Comparison of ENCODE assay signal across 9 cellular contexts in the genomic region with DNA sequence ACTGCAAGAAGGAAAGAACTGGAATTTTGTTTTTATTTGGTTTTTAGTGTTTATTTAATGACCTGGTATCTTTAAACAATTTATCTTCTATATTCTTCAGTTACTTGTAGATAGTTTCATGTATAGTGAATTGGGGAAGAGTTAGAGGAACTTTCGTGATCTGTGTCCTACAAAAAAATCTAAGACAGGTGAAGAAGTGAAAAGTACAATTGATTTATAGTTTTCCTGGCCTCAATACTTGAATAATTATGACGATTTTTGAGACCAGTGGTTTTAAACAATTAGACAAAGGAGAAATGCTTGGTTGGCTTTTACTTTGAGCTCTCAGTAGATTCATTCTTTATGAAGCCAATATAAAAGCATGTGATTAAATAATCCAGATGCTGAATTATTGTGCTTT. TPM values are rescaled to one million over a fixed set of nuclear protein-coding genes. Genes with fewer than 3 reads are reported as not detected.
DNase-seq lines count a peak whose midpoint lies in the region; ATAC-seq lines count a peak whose summit lies in the region.
"Had no signal": no experiment of that assay in that cellular context is flagged by ENCODE, and none has a peak within 500 bp of the region (broad histone marks: within the 10 kb centered on the region; RNA-seq: fewer than 3 reads in every experiment).

No MANE protein-coding gene starts in this region.

- peaks cover 53% of the 10 kb centered on the region for H3K4me1 ChIP-seq in CD4-positive, CD25-positive, alpha-beta regulatory T cell (ENCODE audit: control insufficient read depth, insufficient read depth, low read length, poor library complexity, severe bottlenecking)
- H3K4me1 ChIP-seq in HUES48 (ENCODE audit: control insufficient read depth, insufficient read depth, low read length) (peaks cover 31% of the 10 kb centered on the region; the same call in 1 of the 2 replicates), adipocyte (ENCODE audit: control insufficient read depth, insufficient read depth, low read length) (peaks cover 45% of the 10 kb centered on the region)

- H3K27ac ChIP-seq in CD4-positive, CD25-positive, alpha-beta regulatory T cell (ENCODE audit: insufficient read depth, low read length, poor library complexity, severe bottlenecking) = peak overlapping the region; percentile 89
- H3K27ac ChIP-seq in HUES48 (ENCODE audit: low read depth, low read length) = no peak overlapping the region

- no peaks in the 10 kb centered on the region for H3K9me3 ChIP-seq in CD4-positive, CD25-positive, alpha-beta regulatory T cell (ENCODE audit: control insufficient read depth in 2 of 2, low read length in 2 of 2)
- H3K9me3 ChIP-seq in HUES48 (ENCODE audit: control insufficient read depth, insufficient read depth, low read length) (no peaks in the 10 kb centered on the region), adipocyte (ENCODE audit: control insufficient read depth, low read length) (no peaks in the 10 kb centered on the region)

- no peak for DNase-seq in CD4-positive, CD25-positive, alpha-beta regulatory T cell
- DNase-seq in adipocyte (ENCODE audit: low read depth) = no peak
- no peak for DNase-seq in naive B cell
- no peak for DNase-seq in stimulated activated CD4-positive, alpha-beta T cell treated with anti-CD3 and anti-CD28 coated beads, Interleukin-4, amount 100 ng/mL, for 4 hours
- DNase-seq in activated gamma-delta T cell (lab: John Stamatoyannopoulos, UW) = no peak
- DNase-seq in NCI-H2227 (lab: John Stamatoyannopoulos, UW; ENCODE audit: unreplicated experiment) = no peak
- DNase-seq: stimulated activated CD4-positive, alpha-beta T cell treated with anti-CD3 and anti-CD28 coated beads, Interleukin-1b, Interleukin-23, amount 100 ng/mL, for 48 hours had no signal

- peaks cover 37 to 76% (median 56%) of the 10 kb centered on the region in 4 donors for H3K4me1 Mint-ChIP-seq in CD4-positive, CD25-positive, alpha-beta regulatory T cell
- H3K4me1 Mint-ChIP-seq in naive B cell = peaks cover 34 to 61% (median 46%) of the 10 kb centered on the region in 3 donors

- peak overlapping the region; percentile 76 to 98 (median 94) for H3K4me3 Mint-ChIP-seq in CD4-positive, CD25-positive, alpha-beta regulatory T cell
- H3K4me3 Mint-ChIP-seq in naive B cell = peak overlapping the region in 7 of 8 donors; percentile 9 to 97 (median 30)

- H3K36me3 ChIP-seq in CD4-positive, CD25-positive, alpha-beta regulatory T cell (ENCODE audit: control insufficient read depth, insufficient read depth, low read length) = no peaks in the 10 kb centered on the region
- 0 out of 2 replicates have a peak, but pooled peaks cover 4% of the 10 kb centered on the region for H3K36me3 ChIP-seq in HUES48 (ENCODE audit: control insufficient read depth, insufficient read depth, low read length)
- no peaks in the 10 kb centered on the region for H3K36me3 ChIP-seq in adipocyte (ENCODE audit: control insufficient read depth, insufficient read depth, low read length, severe bottlenecking)

- ATAC-seq in CD4-positive, CD25-positive, alpha-beta regulatory T cell (ENCODE audit: low read depth in 2 of 2) = no peak
- ATAC-seq in naive B cell (ENCODE audit: low read depth in 2 of 2) = no peak
- ATAC-seq in GM21737 (IDR thresholded peaks at IDR 0.05; ENCODE audit: unreplicated experiment) = no peak

- H3K4me3 ChIP-seq in CD4-positive, CD25-positive, alpha-beta regulatory T cell (ENCODE audit: low read depth, low read length) = peak overlapping the region; percentile 96
- H3K4me3 ChIP-seq in HUES48 (ENCODE audit: low read depth, low read length) (peak overlapping the region; percentile 92; the same call in 1 of the 2 replicates), adipocyte (ENCODE audit: low read length) (peak overlapping the region; percentile 93)

- H3K27me3 ChIP-seq in CD4-positive, CD25-positive, alpha-beta regulatory T cell (ENCODE audit: control insufficient read depth, insufficient read depth, low read length) = no peaks in the 10 kb centered on the region
- H3K27me3 ChIP-seq in HUES48 (ENCODE audit: control insufficient read depth, insufficient read depth, low read length) (no peaks in the 10 kb centered on the region), adipocyte (replicated peaks; ENCODE audit: control insufficient read depth, insufficient read depth, low read length) (no peaks in the 10 kb centered on the region)

- H3K36me3 Mint-ChIP-seq in CD4-positive, CD25-positive, alpha-beta regulatory T cell = no peaks in the 10 kb centered on the region
- no peaks in the 10 kb centered on the region for H3K36me3 Mint-ChIP-seq in naive B cell

- H3K27ac Mint-ChIP-seq in CD4-positive, CD25-positive, alpha-beta regulatory T cell = peak overlapping the region; percentile 13 to 86 (median 77)
- H3K27ac Mint-ChIP-seq in naive B cell = peak overlapping the region in 2 of 6 donors; percentile 57 to 91

- no peaks in the 10 kb centered on the region for H3K27me3 Mint-ChIP-seq in CD4-positive, CD25-positive, alpha-beta regulatory T cell
- H3K27me3 Mint-ChIP-seq in naive B cell = no peaks in the 10 kb centered on the region

- H3K9me3 Mint-ChIP-seq in CD4-positive, CD25-positive, alpha-beta regulatory T cell = no peaks in the 10 kb centered on the region
- H3K9me3 Mint-ChIP-seq in naive B cell = no peaks in the 10 kb centered on the region

- 0 out of 2 replicates have a peak overlapping the region, but pooled peaks have one; percentile 3 for H3K9ac ChIP-seq in HUES48 (ENCODE audit: low read depth, low read length)
- H3K9ac ChIP-seq in adipocyte (ENCODE audit: low read length) = peak overlapping the region; percentile 79

RNA-seq across cellular contexts. Expression of a gene that starts 7.5 kb away (rescaled TPM):
- total RNA-seq in CD4-positive, CD25-positive, alpha-beta regulatory T cell = 84.8 TPM
- polyA plus RNA-seq in CD4-positive, CD25-positive, alpha-beta regulatory T cell = 10 to 100 TPM; 33.4 to 41.9 (median 36.0) TPM
- 10 to 100 TPM; 21.1 to 40.5 (median 35.9) TPM for polyA plus RNA-seq in naive B cell (ENCODE audit: low read depth in 6 of 6)

RNA-seq across cellular contexts. Expression of a gene that starts 7.6 kb away (rescaled TPM):
- 3.2 TPM for total RNA-seq in CD4-positive, CD25-positive, alpha-beta regulatory T cell
- 1 to 10 TPM in 2 of 4 donors, under 1 TPM in 2; 0.45 to 2.0 (median 1.4) TPM for polyA plus RNA-seq in CD4-positive, CD25-positive, alpha-beta regulatory T cell
- polyA plus RNA-seq in naive B cell (ENCODE audit: low read depth in 6 of 6) = 1 to 10 TPM in 3 of 6 donors, under 1 TPM in 2, not detected in 1; 0.40 to 4.1 (median 1.3) TPM
